ENCODE assay signal across 9 cellular contexts in the genomic region with DNA sequence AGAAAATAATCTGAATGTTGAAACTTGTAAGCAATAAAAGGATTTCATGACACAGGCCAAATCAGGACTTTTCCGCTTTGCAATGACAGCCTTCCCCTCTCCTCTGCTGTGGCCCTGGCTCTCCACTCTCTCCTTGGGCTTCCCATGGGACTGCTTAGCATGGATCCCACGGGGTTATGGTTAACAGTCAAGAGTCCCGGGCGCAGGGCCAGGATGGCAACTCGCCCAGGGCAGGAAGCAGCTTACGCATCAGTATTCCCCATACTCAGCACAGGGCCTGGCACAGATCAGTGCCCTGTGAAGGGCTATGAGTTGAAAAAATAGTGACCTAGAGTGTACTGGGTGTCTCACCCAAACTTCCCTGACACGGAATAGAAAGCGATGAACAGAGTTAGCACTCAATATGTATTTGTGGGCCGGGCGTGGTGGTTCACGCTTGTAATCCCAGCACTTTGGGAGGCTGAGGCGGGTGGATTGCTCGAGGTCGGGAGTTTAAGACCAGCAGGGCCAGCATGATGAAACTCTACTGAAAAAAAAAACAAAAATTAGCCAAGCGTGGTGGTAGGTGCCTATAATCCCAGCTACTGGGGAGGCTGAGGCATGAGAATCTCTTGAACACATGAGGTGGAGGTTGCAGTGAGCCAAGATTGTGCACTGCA. TPM values are rescaled to one million over a fixed set of nuclear protein-coding genes. Genes with fewer than 3 reads are reported as not detected.
DNase-seq lines count a peak whose midpoint lies in the region; TF ChIP-seq lines count a peak whose summit lies in the region.
"Had no signal": no experiment of that assay in that cellular context is flagged by ENCODE, and none has a peak within 500 bp of the region (broad histone marks: within the 10 kb centered on the region; RNA-seq: fewer than 3 reads in every experiment).

No MANE protein-coding gene starts in this region.

- POLR2A ChIA-PET in activated CD4-positive, alpha-beta memory T cell treated with anti-CD3 and anti-CD28 coated beads for 36 hours (lab: Charles Lee), result no interaction called here
- POLR2A ChIA-PET in activated CD4-positive, alpha-beta memory T cell treated with anti-CD3 and anti-CD28 coated beads, Interleukin-2, amount 10 ng/mL, durations not matched to agents 7 days and 5 days (lab: Charles Lee), result no interaction called here

- H3K4me1 ChIP-seq in esophagus squamous epithelium, result peaks cover 47 to 91% (median 69%) of the 10 kb centered on the region in 3 donors
- no peaks in the 10 kb centered on the region for H3K4me1 ChIP-seq in prostate gland (replicated peaks)

- no peaks in the 10 kb centered on the region for H3K9me3 Mint-ChIP-seq in activated CD4-positive, alpha-beta memory T cell treated with anti-CD3 and anti-CD28 coated beads for 36 hours
- H3K9me3 Mint-ChIP-seq in activated CD4-positive, alpha-beta memory T cell treated with anti-CD3 and anti-CD28 coated beads, Interleukin-2, amount 10 ng/mL, durations not matched to agents 7 days and 5 days, result no peaks in the 10 kb centered on the region

- CTCF ChIA-PET in activated CD4-positive, alpha-beta memory T cell treated with anti-CD3 and anti-CD28 coated beads for 36 hours (lab: Charles Lee), result interaction anchor here (2.0 kb wide), 1 partner anchor 101 kb away, joined by 5 read pairs; no protein-coding TSS in a partner anchor
- CTCF ChIA-PET in activated CD4-positive, alpha-beta memory T cell treated with anti-CD3 and anti-CD28 coated beads, Interleukin-2, amount 10 ng/mL, durations not matched to agents 7 days and 5 days (lab: Charles Lee), result no interaction called here

- H3K4me1 Mint-ChIP-seq in activated CD4-positive, alpha-beta memory T cell treated with anti-CD3 and anti-CD28 coated beads for 36 hours (ENCODE audit: low read depth), result no peaks in the 10 kb centered on the region
- H3K4me1 Mint-ChIP-seq in activated CD4-positive, alpha-beta memory T cell treated with anti-CD3 and anti-CD28 coated beads, Interleukin-2, amount 10 ng/mL, durations not matched to agents 7 days and 5 days, result no peaks in the 10 kb centered on the region

- peak; percentile 96 for DNase-seq in DMS79 (lab: John Stamatoyannopoulos, UW)
- DNase-seq in NCI-H460 (ENCODE audit: extremely low read depth, low read depth), result peak; percentile 98
- no peak for DNase-seq in esophagus squamous epithelium (lab: John Stamatoyannopoulos, UW)
- DNase-seq in prostate gland (ENCODE audit: low spot score), result peak; percentile 84
- no peak for DNase-seq in activated CD4-positive, alpha-beta T cell treated with anti-CD3 and anti-CD28 coated beads, Interleukin-2, amount 50 U/mL, for 4 hours
- DNase-seq in AML-193 (lab: John Stamatoyannopoulos, UW), result no peak
- no peak for DNase-seq in activated CD4-positive, alpha-beta memory T cell treated with anti-CD3 and anti-CD28 coated beads for 36 hours
- DNase-seq in activated CD4-positive, alpha-beta memory T cell treated with anti-CD3 and anti-CD28 coated beads, Interleukin-2, amount 10 ng/mL, durations not matched to agents 7 days and 5 days, result no peak

- H3K27ac ChIP-seq in esophagus squamous epithelium (peak overlapping the region; percentile 74 to 94 (median 80)), prostate gland (no peak overlapping the region)
- H3K27ac ChIP-seq: cardiac muscle cell had no signal

- H3K27me3 ChIP-seq in esophagus squamous epithelium (no peaks in the 10 kb centered on the region), prostate gland (replicated peaks; ENCODE audit: insufficient read depth) (no peaks in the 10 kb centered on the region)
- H3K27me3 ChIP-seq: cardiac muscle cell had no signal

- no peak overlapping the region for H3K27ac Mint-ChIP-seq in activated CD4-positive, alpha-beta memory T cell treated with anti-CD3 and anti-CD28 coated beads for 36 hours
- H3K27ac Mint-ChIP-seq in activated CD4-positive, alpha-beta memory T cell treated with anti-CD3 and anti-CD28 coated beads, Interleukin-2, amount 10 ng/mL, durations not matched to agents 7 days and 5 days, result no peak overlapping the region

- H3K36me3 Mint-ChIP-seq in activated CD4-positive, alpha-beta memory T cell treated with anti-CD3 and anti-CD28 coated beads for 36 hours, result no peaks in the 10 kb centered on the region
- H3K36me3 Mint-ChIP-seq in activated CD4-positive, alpha-beta memory T cell treated with anti-CD3 and anti-CD28 coated beads, Interleukin-2, amount 10 ng/mL, durations not matched to agents 7 days and 5 days (ENCODE audit: low read depth), result no peaks in the 10 kb centered on the region

- H3K27me3 Mint-ChIP-seq in activated CD4-positive, alpha-beta memory T cell treated with anti-CD3 and anti-CD28 coated beads for 36 hours, result no peaks in the 10 kb centered on the region
- peaks cover 15% of the 10 kb centered on the region for H3K27me3 Mint-ChIP-seq in activated CD4-positive, alpha-beta memory T cell treated with anti-CD3 and anti-CD28 coated beads, Interleukin-2, amount 10 ng/mL, durations not matched to agents 7 days and 5 days

- H3K4me3 ChIP-seq in esophagus squamous epithelium, result no peak overlapping the region
- H3K4me3 ChIP-seq in prostate gland, result no peak overlapping the region
- H3K4me3 ChIP-seq: cardiac muscle cell had no signal

- 29 to 37% methylated on average over 13 of the region's 15 CpGs for WGBS in esophagus squamous epithelium, 2 donors
- 44% methylated on average over 15 of the region's 15 CpGs for WGBS in prostate gland

- TF ChIP-seq POLR2A in esophagus squamous epithelium (IDR thresholded peaks at IDR 0.05), result no peak
- no peak for TF ChIP-seq POLR2A in prostate gland (IDR thresholded peaks at IDR 0.05)

- H3K36me3 ChIP-seq in esophagus squamous epithelium (no peaks in the 10 kb centered on the region), prostate gland (no peaks in the 10 kb centered on the region)
- H3K36me3 ChIP-seq: cardiac muscle cell had no signal

- H3K4me3 Mint-ChIP-seq in activated CD4-positive, alpha-beta memory T cell treated with anti-CD3 and anti-CD28 coated beads for 36 hours, result no peak overlapping the region
- no peak overlapping the region for H3K4me3 Mint-ChIP-seq in activated CD4-positive, alpha-beta memory T cell treated with anti-CD3 and anti-CD28 coated beads, Interleukin-2, amount 10 ng/mL, durations not matched to agents 7 days and 5 days

- no peaks in the 10 kb centered on the region for H3K9me3 ChIP-seq in esophagus squamous epithelium
- H3K9me3 ChIP-seq in prostate gland, result no peaks in the 10 kb centered on the region

- TF ChIP-seq CTCF in esophagus squamous epithelium (IDR thresholded peaks at IDR 0.05) (no peak), prostate gland (IDR thresholded peaks at IDR 0.05) (no peak)

- intact Hi-C loops in esophagus squamous epithelium (cut with DNase I), result no loop called here
- intact Hi-C loops in prostate gland (cut with DNase I), result no loop called here
- intact Hi-C loops in activated CD4-positive, alpha-beta memory T cell treated with anti-CD3 and anti-CD28 coated beads for 36 hours (cut with micrococcal nuclease), result no loop called here

RNA-seq across cellular contexts. Expression of a gene that starts 29.1 kb away (rescaled TPM):
- total RNA-seq in NCI-H460 (2014; rRNA removed; shearing (Covaris generic)), result 3.1 and 3.3 TPM in 2 replicates
- polyA plus RNA-seq in NCI-H460 (2014; cell fraction: nucleus; rRNA removed), result 2.8 and 3.3 TPM in 2 replicates
- total RNA-seq in esophagus squamous epithelium (100 to 1,000 TPM in 2 of 4 donors, 10 to 100 TPM in 2; 77.6 to 179 (median 115) TPM), prostate gland (1 to 10 TPM; 8.1 to 8.4 TPM)
- total RNA-seq in activated CD4-positive, alpha-beta memory T cell treated with anti-CD3 and anti-CD28 coated beads for 36 hours, result not detected
- total RNA-seq in activated CD4-positive, alpha-beta memory T cell treated with anti-CD3 and anti-CD28 coated beads, Interleukin-2, amount 10 ng/mL, durations not matched to agents 7 days and 5 days, result under 1 TPM in 1 of 2 experiments, not detected in 1; 0.10 TPM
- polyA plus RNA-seq: cardiac muscle cell had no signal

Comparison
In these comparisons a context has a peak if more than half of its experiments do, and no peak if none do; other contexts are left out.
1. DNase-seq: peak in DMS79 (single experiment), NCI-H460 (single experiment) and prostate gland (single experiment); none in esophagus squamous epithelium (single experiment), activated CD4-positive, alpha-beta T cell treated with anti-CD3 and anti-CD28 coated beads, Interleukin-2, amount 50 U/mL, for 4 hours (0 of 2), AML-193 (0 of 2), activated CD4-positive, alpha-beta memory T cell treated with anti-CD3 and anti-CD28 coated beads for 36 hours (single experiment) and activated CD4-positive, alpha-beta memory T cell treated with anti-CD3 and anti-CD28 coated beads, Interleukin-2, amount 10 ng/mL, durations not matched to agents 7 days and 5 days (single experiment).
2. H3K27ac ChIP-seq: peak in esophagus squamous epithelium (4 of 4); none in prostate gland (0 of 2).
3. RNA of a gene that starts 29.1 kb away (total RNA-seq): 77.6 to 179 TPM in esophagus squamous epithelium; 8.1 to 8.4 TPM in prostate gland, 3.1 to 3.3 TPM in NCI-H460, 0.10 TPM in activated CD4-positive, alpha-beta memory T cell treated with anti-CD3 and anti-CD28 coated beads, Interleukin-2, amount 10 ng/mL, durations not matched to agents 7 days and 5 days and not detected in activated CD4-positive, alpha-beta memory T cell treated with anti-CD3 and anti-CD28 coated beads for 36 hours; every median in the first group is over 4 times any median in the second.